18 cellular contexts compared by ENCODE assay signal in genomic region chr4:156961241-156962068, GRCh38. TPM values are rescaled to one million over a fixed set of nuclear protein-coding genes. Genes with fewer than 3 reads are reported as not detected.
DNase-seq lines count a peak whose midpoint lies in the region; FAIRE-seq and TF ChIP-seq lines count a peak whose summit lies in the region.
"Had no signal": no experiment of that assay in that cellular context is flagged by ENCODE, and none has a peak within 500 bp of the region (broad histone marks: within the 10 kb centered on the region; RNA-seq: fewer than 3 reads in every experiment).

No MANE protein-coding gene starts in this region.

- no peak overlapping the region for H3K4me3 ChIP-seq in choroid plexus epithelial cell (ENCODE audit: low read depth, low read length)
- H3K4me3 ChIP-seq: lung, skin epidermis had no signal

- no peak overlapping the region for H3K4me3 Mint-ChIP-seq in nephron progenitor cell

- H3K36me3 Mint-ChIP-seq in nephron progenitor cell (ENCODE audit: low read depth), result peaks cover 8% of the 10 kb centered on the region

- H3K27ac Mint-ChIP-seq in nephron progenitor cell, result peak overlapping the region; percentile 87

- peak; percentile 89 for FAIRE-seq in A204.1 (lab: Jason Lieb, UNC)

- no peaks in the 10 kb centered on the region for H3K27me3 Mint-ChIP-seq in nephron progenitor cell (ENCODE audit: low read depth, poor library complexity)

- H3K9me3 Mint-ChIP-seq in nephron progenitor cell, result no peaks in the 10 kb centered on the region

- TF ChIP-seq CTCF in choroid plexus epithelial cell (conservative IDR thresholded peaks at IDR 0.05; ENCODE audit: low read depth, low read length) (peak; percentile 6), nephron progenitor cell (IDR thresholded peaks at IDR 0.05) (no peak)

- DNase-seq in LHCN-M2 (ENCODE audit: low read depth), result peak; percentile 80
- no peak for DNase-seq in choroid plexus epithelial cell (ENCODE audit: low read depth)
- no peak for DNase-seq in nephron progenitor cell
- no peak for DNase-seq in CD1c-positive myeloid dendritic cell (ENCODE audit: extremely low spot score)
- no peak for DNase-seq in activated gamma-delta T cell treated with Interleukin-2 at 50 U/mL for 16 hours
- DNase-seq in SIG-M5 (lab: John Stamatoyannopoulos, UW), result no peak
- DNase-seq in SW 1271 (lab: John Stamatoyannopoulos, UW), result no peak
- DNase-seq: activated T-cell treated with anti-CD3 and anti-CD28 coated beads, Interleukin-2, amount 50 U/mL, for 48 hours; cortex of kidney; DMS79; H7; Karpas-422; NCI-H1930; NCI-H526; stimulated activated naive CD4-positive, alpha-beta T cell treated with Interleukin-2 at 50 U/mL for 16 hours had no signal

- H3K4me1 Mint-ChIP-seq in nephron progenitor cell, result peaks cover 78% of the 10 kb centered on the region

RNA-seq across cellular contexts. Expression of gene PDGFC, which starts 10.1 kb away (rescaled TPM):
- total RNA-seq in LHCN-M2 (2014; rRNA removed), result 89.3 and 107 TPM in 2 replicates
- 68.1 TPM for polyA plus RNA-seq in LHCN-M2 (2012)
